In the genomic region with DNA sequence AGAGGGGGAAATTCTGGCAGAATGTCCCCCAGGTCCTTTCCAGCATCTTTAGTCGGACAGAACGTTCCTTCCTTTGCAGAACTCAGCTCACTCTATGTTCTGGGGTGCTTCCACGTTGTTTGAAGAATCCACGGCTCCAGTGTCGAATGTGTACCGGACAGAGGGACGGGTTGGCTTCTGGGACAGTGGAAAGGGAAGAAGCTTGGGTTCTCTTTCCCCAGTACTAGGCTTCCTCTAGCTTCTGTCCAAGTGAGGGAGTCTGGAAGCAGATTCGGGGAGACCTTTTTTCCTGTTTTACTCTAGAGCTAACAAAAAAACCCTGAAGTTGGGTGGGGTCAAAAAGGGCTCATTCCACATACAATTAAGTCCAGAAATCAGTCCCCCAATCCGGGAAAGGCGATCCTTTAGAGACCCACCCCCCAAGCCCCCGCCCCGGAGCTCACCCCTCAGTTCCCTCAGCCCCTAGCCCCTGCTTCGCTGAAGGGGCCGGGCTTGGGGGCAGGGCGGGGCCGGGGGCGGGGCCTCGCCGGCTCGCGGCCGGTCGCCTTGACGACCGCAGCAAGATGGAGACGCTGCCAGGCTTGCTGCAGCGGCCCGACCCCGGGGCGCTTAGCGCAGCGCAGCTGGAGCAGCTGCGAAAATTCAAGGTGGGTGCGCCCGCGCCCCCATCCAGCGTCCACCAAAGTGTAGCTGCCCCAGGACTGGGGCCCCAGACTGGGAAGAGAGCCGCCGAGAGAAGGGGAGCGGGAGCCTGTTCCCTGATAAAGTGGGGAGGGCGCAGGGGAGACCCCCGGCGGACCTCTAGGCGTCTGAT, we compare ENCODE assay signal across 8 cellular contexts.
DNase-seq lines count a peak whose midpoint lies in the region; ATAC-seq lines count a peak whose summit lies in the region.

A gene with protein sequence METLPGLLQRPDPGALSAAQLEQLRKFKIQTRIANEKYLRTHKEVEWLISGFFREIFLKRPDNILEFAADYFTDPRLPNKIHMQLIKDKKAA (plus strand): TSS at position 549 of the 814 bp plus-strand sequence. CDS start 15 bp downstream, at position 564.

- peak; percentile 44 for DNase-seq in NT2/D1 (ENCODE audit: low read depth, low spot score)
- peak; percentile 81 for DNase-seq in hepatic stellate cell (ENCODE audit: low spot score)
- DNase-seq in skeletal muscle cell (ENCODE audit: low read depth): no peak
- DNase-seq in NCI-H187 treated with DMSO at 0.1 percent for 48 hours (lab: John Stamatoyannopoulos, UW): no peak
- no peak for DNase-seq in RKO (ENCODE audit: low spot score)

- H3K36me3 ChIP-seq in BLaER1 treated with 17β-estradiol and CSF1 and Interleukin-3, amounts not matched to agents 10 nM and 100 nM: no peaks in the 10 kb centered on the region
- no peaks in the 10 kb centered on the region for H3K36me3 ChIP-seq in NT2/D1 (ENCODE audit: insufficient read depth, insufficient read length, low read length)

- no peaks in the 10 kb centered on the region for H3K9me3 ChIP-seq in BLaER1 treated with 17β-estradiol and CSF1 and Interleukin-3, amounts not matched to agents 10 nM and 100 nM (replicated peaks in 1 of 11)
- no peaks in the 10 kb centered on the region for H3K9me3 ChIP-seq in NT2/D1 (ENCODE audit: insufficient read depth, low read length)

- peak; percentile 53 for ATAC-seq in GM21423 (IDR thresholded peaks at IDR 0.05; ENCODE audit: unreplicated experiment)

- peak within 1 kb of the TSS in 4 of 11 experiments; percentile 8 to 48 (median 29); a peak in 3 of 22 replicates for H3K27ac ChIP-seq in BLaER1 treated with 17β-estradiol and CSF1 and Interleukin-3, amounts not matched to agents 10 nM and 100 nM

- peak within 1 kb of the TSS; percentile 87 to 99 (median 94) for H3K4me2 ChIP-seq in BLaER1 treated with 17β-estradiol and CSF1 and Interleukin-3, amounts not matched to agents 10 nM and 100 nM

- H3K4me1 ChIP-seq in BLaER1 treated with 17β-estradiol and CSF1 and Interleukin-3, amounts not matched to agents 10 nM and 100 nM: peaks cover 21 to 37% (median 34%) of the 10 kb centered on the region in 10 experiments
- H3K4me1 ChIP-seq in NT2/D1 (ENCODE audit: insufficient read depth, insufficient read length): peaks cover 4% of the 10 kb centered on the region

- peak within 1 kb of the TSS; percentile 79 for H3K4me3 Mint-ChIP-seq in activated naive CD4-positive, alpha-beta T cell treated with anti-CD3 and anti-CD28 coated beads, Interleukin-2, amount 50 U/mL, for 24 hours

- no peak within 1 kb of the TSS for H3K27ac Mint-ChIP-seq in activated naive CD4-positive, alpha-beta T cell treated with anti-CD3 and anti-CD28 coated beads, Interleukin-2, amount 50 U/mL, for 24 hours

- peak within 1 kb of the TSS in 9 of 11 experiments; percentile 14 to 57 (median 40); a peak in 12 of 22 replicates for H3K9ac ChIP-seq in BLaER1 treated with 17β-estradiol and CSF1 and Interleukin-3, amounts not matched to agents 10 nM and 100 nM
- peak within 1 kb of the TSS; percentile 29 for H3K9ac ChIP-seq in NT2/D1 (ENCODE audit: insufficient read length, low read depth)

- peaks cover 0 to 14% (median 0%) of the 10 kb centered on the region in 11 experiments; a peak in 2 of 22 replicates for H4K20me1 ChIP-seq in BLaER1 treated with 17β-estradiol and CSF1 and Interleukin-3, amounts not matched to agents 10 nM and 100 nM

- H3K4me1 Mint-ChIP-seq in activated naive CD4-positive, alpha-beta T cell treated with anti-CD3 and anti-CD28 coated beads, Interleukin-2, amount 50 U/mL, for 24 hours: peaks cover 31% of the 10 kb centered on the region

- H3K27me3 Mint-ChIP-seq in activated naive CD4-positive, alpha-beta T cell treated with anti-CD3 and anti-CD28 coated beads, Interleukin-2, amount 50 U/mL, for 24 hours: peaks cover 38% of the 10 kb centered on the region

- H3K27me3 ChIP-seq in BLaER1 treated with 17β-estradiol and CSF1 and Interleukin-3, amounts not matched to agents 10 nM and 100 nM: peaks cover 54 to 79% (median 72%) of the 10 kb centered on the region in 11 experiments
- H3K27me3 ChIP-seq in NT2/D1 (ENCODE audit: insufficient read depth, insufficient read length): peaks cover 55% of the 10 kb centered on the region

- no peaks in the 10 kb centered on the region for H3K36me3 Mint-ChIP-seq in activated naive CD4-positive, alpha-beta T cell treated with anti-CD3 and anti-CD28 coated beads, Interleukin-2, amount 50 U/mL, for 24 hours

- peak within 1 kb of the TSS; percentile 38 to 68 (median 51); a peak in 18 of 20 replicates for H3K4me3 ChIP-seq in BLaER1 treated with 17β-estradiol and CSF1 and Interleukin-3, amounts not matched to agents 10 nM and 100 nM
- peak within 1 kb of the TSS; percentile 36 for H3K4me3 ChIP-seq in NT2/D1 (ENCODE audit: insufficient read length, low read depth)
- peak within 1 kb of the TSS; percentile 56 for H3K4me3 ChIP-seq in skeletal muscle cell (ENCODE audit: low read depth, low read length)

- no peaks in the 10 kb centered on the region for H3K9me3 Mint-ChIP-seq in activated naive CD4-positive, alpha-beta T cell treated with anti-CD3 and anti-CD28 coated beads, Interleukin-2, amount 50 U/mL, for 24 hours

Comparison
In these comparisons a context has a peak if more than half of its experiments do, and no peak if none do; other contexts are left out.
1. DNase-seq: peak in NT2/D1 (single experiment) and hepatic stellate cell (single experiment); none in skeletal muscle cell (single experiment), NCI-H187 treated with DMSO at 0.1 percent for 48 hours (single experiment) and RKO (single experiment).
2. Peak in every context shown above with its lines, with median percentiles within 50 percentile points of each other: H3K4me3 ChIP-seq.